Comparison of ENCODE assay signal across 8 cellular contexts in the genomic region with DNA sequence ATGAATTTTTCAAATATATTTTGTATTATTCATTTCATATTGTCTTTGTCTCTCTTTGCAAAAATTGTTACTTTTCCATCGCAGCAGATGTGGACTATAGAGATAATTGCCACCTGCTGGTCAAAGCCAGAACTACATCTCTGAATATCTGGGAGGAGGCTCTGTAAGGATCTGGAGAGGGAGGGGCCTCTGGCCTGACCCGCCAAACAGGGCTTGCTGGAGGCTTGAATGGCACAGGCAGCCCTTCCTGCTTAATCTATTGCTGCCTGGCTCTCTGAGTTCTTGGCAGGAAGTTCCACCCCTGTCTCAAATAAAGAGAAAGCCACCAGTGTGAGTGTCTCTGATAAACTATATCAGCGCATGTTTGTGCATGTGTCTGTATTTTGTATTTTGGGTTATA.
DNase-seq lines count a peak whose midpoint lies in the region; ATAC-seq, FAIRE-seq and TF ChIP-seq lines count a peak whose summit lies in the region.

No MANE protein-coding gene starts in this region.

- no peak overlapping the region for H3K4ac ChIP-seq in mesendoderm (ENCODE audit: low read depth, low read length)

- H3K56ac ChIP-seq in mesendoderm (ENCODE audit: low read length), result no peak overlapping the region

- ATAC-seq in GM21515 (IDR thresholded peaks at IDR 0.05; ENCODE audit: unreplicated experiment), result peak; percentile 100

- no peak overlapping the region for H3K9ac ChIP-seq in endocrine pancreas (ENCODE audit: control insufficient read depth, insufficient read depth, low read length)
- H3K9ac ChIP-seq in mesendoderm (ENCODE audit: low read length), result no peak overlapping the region

- no peak overlapping the region for H4K5ac ChIP-seq in mesendoderm (ENCODE audit: low read length)

- H3K79me2 ChIP-seq in mesendoderm (ENCODE audit: control insufficient read depth, insufficient read depth, low read length), result no peaks in the 10 kb centered on the region

- no peak overlapping the region for H2AK5ac ChIP-seq in mesendoderm (ENCODE audit: low read length)

- H2BK5ac ChIP-seq in mesendoderm (ENCODE audit: low read length), result no peak overlapping the region

- DNase-seq in D721Med (ENCODE audit: insufficient read length, low spot score) (no peak), HTR-8/SVneo (ENCODE audit: insufficient read length, low spot score) (peak; percentile 3), NOMO-1 treated with dmso at 0.1 percent for 144 hours (lab: John Stamatoyannopoulos, UW; ENCODE audit: unreplicated experiment) (peak; percentile 41), mesendoderm (peak; percentile 89)
- DNase-seq in activated CD8-positive, alpha-beta memory T cell treated with anti-CD3 and anti-CD28 coated beads for 48 hours (ENCODE audit: low read depth in 2 of 3, low spot score in 2 of 3), result peak; percentile 19 to 48 (median 26)
- DNase-seq in stimulated activated CD8-positive, alpha-beta memory T cell treated with anti-CD3 and anti-CD28 coated beads, Interleukin-2, amount 100 ng/mL, for 48 hours (ENCODE audit: low read depth in 2 of 2), result peak; percentile 48 to 52

- no peak overlapping the region for H3K4me2 ChIP-seq in mesendoderm (ENCODE audit: low read length)

- H3K79me1 ChIP-seq in mesendoderm (ENCODE audit: low read length), result no peaks in the 10 kb centered on the region

- no peak overlapping the region for H3K23ac ChIP-seq in mesendoderm (ENCODE audit: low read length)

- peak; percentile 61 for FAIRE-seq in D721Med (lab: Jason Lieb, UNC)
- FAIRE-seq in HTR-8/SVneo (lab: Jason Lieb, UNC), result no peak

- H3K36me3 ChIP-seq in endocrine pancreas (ENCODE audit: control insufficient read depth, insufficient read depth, low read length), result no peaks in the 10 kb centered on the region
- no peaks in the 10 kb centered on the region for H3K36me3 ChIP-seq in mesendoderm (ENCODE audit: control insufficient read depth, insufficient read depth, low read length)

- H3K9me3 ChIP-seq in endocrine pancreas (ENCODE audit: control insufficient read depth, low read length), result no peaks in the 10 kb centered on the region

- H3K27me3 ChIP-seq in endocrine pancreas (ENCODE audit: control insufficient read depth, insufficient read depth, low read length), result no peaks in the 10 kb centered on the region
- H3K27me3 ChIP-seq in mesendoderm (ENCODE audit: insufficient read depth, low read length, poor library complexity), result no peaks in the 10 kb centered on the region

- peak; percentile 55 for TF ChIP-seq CTCF in D721Med (IDR thresholded peaks at IDR 0.05; ENCODE audit: insufficient read depth, missing control alignments)

- no peak overlapping the region for H3K27ac ChIP-seq in mesendoderm (ENCODE audit: low read depth, low read length)

- H3K4me1 ChIP-seq in endocrine pancreas (ENCODE audit: control insufficient read depth, insufficient read depth, low read length), result no peaks in the 10 kb centered on the region
- no peaks in the 10 kb centered on the region for H3K4me1 ChIP-seq in mesendoderm (ENCODE audit: control insufficient read depth, low read depth, low read length)

- H3K18ac ChIP-seq in mesendoderm (ENCODE audit: low read length), result no peak overlapping the region

- peak overlapping the region; percentile 36 for H3K4me3 ChIP-seq in endocrine pancreas (ENCODE audit: control insufficient read depth, insufficient read depth, low read length)
- no peak overlapping the region for H3K4me3 ChIP-seq in mesendoderm (ENCODE audit: low read length)

- WGBS in mesendoderm (ENCODE audit: extremely low coverage, insufficient coverage, low lambda C conversion rate), result no CpG with 5 or more reads among the region's 3 CpGs

- H4K8ac ChIP-seq in mesendoderm (ENCODE audit: low read depth, low read length), result no peak overlapping the region

- no peak overlapping the region for H2BK120ac ChIP-seq in mesendoderm (ENCODE audit: low read depth, low read length)

- no peak overlapping the region for H2BK15ac ChIP-seq in mesendoderm (replicated peaks; ENCODE audit: low read depth)
